In genomic region chr16:30892670-30893069, GRCh38 we compare ENCODE assay signal across 8 cellular contexts. TPM values are rescaled to one million over a fixed set of nuclear protein-coding genes. Genes with fewer than 3 reads are reported as not detected.
A peak's percentile ranks its signal among the peaks of the same experiment; 100 is the strongest.
DNase-seq lines count a peak whose midpoint lies in the region; ATAC-seq, FAIRE-seq and TF ChIP-seq lines count a peak whose summit lies in the region.

No MANE protein-coding gene starts in this region.

- FAIRE-seq in keratinocyte (lab: Jason Lieb, UNC), result no peak

- no peak for DNase-seq in activated T-cell treated with anti-CD3 and anti-CD28 coated beads, Interleukin-2, amount 50 U/mL, for 24 hours
- no peak for DNase-seq in activated T-cell treated with anti-CD3 and anti-CD28 coated beads, Interleukin-2, amount 50 U/mL, for 1 hour
- DNase-seq in keratinocyte (ENCODE audit: low read depth, low spot score) (no peak), substantia nigra (lab: John Stamatoyannopoulos, UW) (no peak), NCI-H2196 (lab: John Stamatoyannopoulos, UW; ENCODE audit: unreplicated experiment) (no peak)
- no peak for DNase-seq in stimulated activated CD4-positive, alpha-beta T cell treated with anti-CD3 and anti-CD28 coated beads, Interleukin-1b, Interleukin-23, amount 100 ng/mL, for 48 hours

- dilution Hi-C loops in keratinocyte (cut with MboI; ENCODE audit: extremely low pct_ligation_motif_present, low sequenced_read_pairs), result loop anchor here (25.0 kb wide), 1 partner anchor 105 kb away; the partner anchor contains the start of gene ZNF629

- H3K4me2 ChIP-seq in keratinocyte (ENCODE audit: control insufficient read depth, extremely low read depth, insufficient read depth, low read depth, low read length), result peak overlapping the region; percentile 83

- peaks cover 10% of the 10 kb centered on the region for H3K79me2 ChIP-seq in keratinocyte (ENCODE audit: control insufficient read depth, insufficient read depth, low read length)

- peak overlapping the region; percentile 75 for H3K27ac Mint-ChIP-seq in activated T-cell treated with anti-CD3 and anti-CD28 coated beads, Interleukin-2, amount 50 U/mL, for 24 hours
- peak overlapping the region; percentile 88 for H3K27ac Mint-ChIP-seq in activated naive CD8-positive, alpha-beta T cell

- peak overlapping the region; percentile 74 to 85 (median 80) for H3K4me3 ChIP-seq in keratinocyte (ENCODE audit: control insufficient read depth in 2 of 3, extremely low read depth in 1 of 3, insufficient read depth in 2 of 3, low read depth in 1 of 3, low read length in 3 of 3)

- peak overlapping the region; percentile 84 for H3K9ac ChIP-seq in keratinocyte (ENCODE audit: control insufficient read depth, extremely low read depth, insufficient read depth, low read length)

- no peak overlapping the region for H2AFZ ChIP-seq in keratinocyte (ENCODE audit: control insufficient read depth, low read length)

- no peaks in the 10 kb centered on the region for H4K20me1 ChIP-seq in keratinocyte (ENCODE audit: control insufficient read depth, extremely low read depth, insufficient read depth, low read length)

- H3K4me1 Mint-ChIP-seq in activated T-cell treated with anti-CD3 and anti-CD28 coated beads, Interleukin-2, amount 50 U/mL, for 24 hours (ENCODE audit: low read depth), result peaks cover 46% of the 10 kb centered on the region
- H3K4me1 Mint-ChIP-seq in activated naive CD8-positive, alpha-beta T cell (ENCODE audit: low read depth), result peaks cover 46% of the 10 kb centered on the region

- H3K4me1 ChIP-seq in keratinocyte (ENCODE audit: control insufficient read depth, extremely low read depth, insufficient read depth, low read length), result peaks cover 35% of the 10 kb centered on the region

- H3K9me3 Mint-ChIP-seq in activated T-cell treated with anti-CD3 and anti-CD28 coated beads, Interleukin-2, amount 50 U/mL, for 24 hours, result no peaks in the 10 kb centered on the region
- no peaks in the 10 kb centered on the region for H3K9me3 Mint-ChIP-seq in activated naive CD8-positive, alpha-beta T cell (ENCODE audit: low read depth)

- no peaks in the 10 kb centered on the region for H3K27me3 ChIP-seq in keratinocyte (ENCODE audit: control insufficient read depth, extremely low read depth, insufficient read depth, low read length)

- H3K27ac ChIP-seq in keratinocyte (ENCODE audit: control insufficient read depth, insufficient read depth, low read length) (no peak overlapping the region), substantia nigra (ENCODE audit: low read depth, low read length, poor library complexity, severe bottlenecking) (peak overlapping the region; percentile 87)

- H3K9me1 ChIP-seq in keratinocyte (ENCODE audit: control insufficient read depth, extremely low read depth, insufficient read depth, low read length), result peaks cover 2% of the 10 kb centered on the region

- no peaks in the 10 kb centered on the region for H3K9me3 ChIP-seq in keratinocyte (ENCODE audit: control insufficient read depth, low read depth, low read length)

- peaks cover 8 to 10% of the 10 kb centered on the region in 2 experiments for H3K36me3 ChIP-seq in keratinocyte (ENCODE audit: control insufficient read depth in 2 of 2, extremely low read depth in 1 of 2, insufficient read depth in 2 of 2, low read length in 2 of 2)

- no peaks in the 10 kb centered on the region for H3K27me3 Mint-ChIP-seq in activated T-cell treated with anti-CD3 and anti-CD28 coated beads, Interleukin-2, amount 50 U/mL, for 24 hours
- no peaks in the 10 kb centered on the region for H3K27me3 Mint-ChIP-seq in activated naive CD8-positive, alpha-beta T cell

- no peak for ATAC-seq in HG03378 (IDR thresholded peaks at IDR 0.05; ENCODE audit: unreplicated experiment)

- TF ChIP-seq CTCF in keratinocyte (optimal IDR thresholded peaks at IDR 0.05 in 1 of 3, IDR thresholded peaks at IDR 0.05 in 1 of 3, conservative IDR thresholded peaks at IDR 0.05 in 1 of 3; ENCODE audit: extremely low read depth in 1 of 3, insufficient read depth in 2 of 3, low read length in 3 of 3), result no peak

- H3K36me3 Mint-ChIP-seq in activated T-cell treated with anti-CD3 and anti-CD28 coated beads, Interleukin-2, amount 50 U/mL, for 24 hours (ENCODE audit: low read depth), result peaks cover 41% of the 10 kb centered on the region
- peaks cover 2% of the 10 kb centered on the region for H3K36me3 Mint-ChIP-seq in activated naive CD8-positive, alpha-beta T cell

- peak overlapping the region; percentile 83 for H3K4me3 Mint-ChIP-seq in activated T-cell treated with anti-CD3 and anti-CD28 coated beads, Interleukin-2, amount 50 U/mL, for 24 hours
- H3K4me3 Mint-ChIP-seq in activated naive CD8-positive, alpha-beta T cell, result peak overlapping the region; percentile 88

RNA-seq across cellular contexts. Expression of gene BCL7C, which starts 1.2 kb away (rescaled TPM):
- polyA plus RNA-seq in keratinocyte, result 18.5 to 22.4 TPM (median 19.2 TPM) in 3 replicates
- polyA plus RNA-seq in keratinocyte (2011; ENCODE audit: low read depth), result 8.7 TPM
- 13.6 and 19.0 TPM in 2 replicates for polyA plus RNA-seq in keratinocyte (2011; cell fraction: cytosol; rRNA removed)
- 5.0 and 7.4 TPM in 2 replicates for polyA plus RNA-seq in keratinocyte (2011; cell fraction: nucleus; rRNA removed)
- polyA plus RNA-seq in keratinocyte (2012; ENCODE audit: low replicate concordance), result 16.9 and 20.2 TPM in 2 replicates
- 4.5 to 7.5 TPM (median 5.8 TPM) in 3 replicates for polyA minus RNA-seq in keratinocyte
- 14.6 TPM for polyA minus RNA-seq in keratinocyte (2011; cell fraction: cytosol; rRNA and poly(A)+ RNA removed)
- polyA minus RNA-seq in keratinocyte (2011; cell fraction: nucleus; rRNA and poly(A)+ RNA removed), result 3.0 and 5.2 TPM in 2 replicates

RNA-seq across cellular contexts. Expression of gene CTF1, which starts 3.7 kb away (rescaled TPM):
- polyA plus RNA-seq in keratinocyte, result 2.1 to 3.2 TPM (median 2.6 TPM) in 3 replicates
- polyA plus RNA-seq in keratinocyte (2011; ENCODE audit: low read depth), result 0.27 TPM
- polyA plus RNA-seq in keratinocyte (2011; cell fraction: cytosol; rRNA removed), result 3.6 and 5.4 TPM in 2 replicates
- polyA plus RNA-seq in keratinocyte (2011; cell fraction: nucleus; rRNA removed), result 4.5 and 5.8 TPM in 2 replicates
- polyA plus RNA-seq in keratinocyte (2012; ENCODE audit: low replicate concordance), result 1.3 and 2.6 TPM in 2 replicates
- polyA minus RNA-seq in keratinocyte, result 2.7 to 4.2 TPM (median 2.7 TPM) in 3 replicates
- polyA minus RNA-seq in keratinocyte (2011; cell fraction: cytosol; rRNA and poly(A)+ RNA removed), result 2.7 TPM
- polyA minus RNA-seq in keratinocyte (2011; cell fraction: nucleus; rRNA and poly(A)+ RNA removed), result 0.53 and 1.6 TPM in 2 replicates

RNA-seq across cellular contexts. Expression of gene FBXL19, which starts 30.7 kb away (rescaled TPM):
- polyA plus RNA-seq in keratinocyte, result 9.6 to 15.0 TPM (median 10.2 TPM) in 3 replicates
- 2.2 TPM for polyA plus RNA-seq in keratinocyte (2011; ENCODE audit: low read depth)
- 5.7 and 16.5 TPM in 2 replicates for polyA plus RNA-seq in keratinocyte (2011; cell fraction: cytosol; rRNA removed)
- polyA plus RNA-seq in keratinocyte (2011; cell fraction: nucleus; rRNA removed), result 24.0 and 32.9 TPM in 2 replicates
- 8.3 and 25.1 TPM in 2 replicates for polyA plus RNA-seq in keratinocyte (2012; ENCODE audit: low replicate concordance)
- polyA minus RNA-seq in keratinocyte, result 8.6 to 28.7 TPM (median 11.7 TPM) in 3 replicates
- 46.2 TPM for polyA minus RNA-seq in keratinocyte (2011; cell fraction: cytosol; rRNA and poly(A)+ RNA removed)
- 18.1 and 25.4 TPM in 2 replicates for polyA minus RNA-seq in keratinocyte (2011; cell fraction: nucleus; rRNA and poly(A)+ RNA removed)

RNA-seq across cellular contexts. Expression of gene ORAI3, which starts 56.2 kb away (rescaled TPM):
- 8.1 to 12.7 TPM (median 10.8 TPM) in 3 replicates for polyA plus RNA-seq in keratinocyte
- polyA plus RNA-seq in keratinocyte (2011; ENCODE audit: low read depth), result 2.3 TPM
- polyA plus RNA-seq in keratinocyte (2011; cell fraction: cytosol; rRNA removed), result 10.3 and 13.2 TPM in 2 replicates
- polyA plus RNA-seq in keratinocyte (2011; cell fraction: nucleus; rRNA removed), result 16.6 and 23.6 TPM in 2 replicates
- polyA plus RNA-seq in keratinocyte (2012; ENCODE audit: low replicate concordance), result 8.0 and 11.6 TPM in 2 replicates
- polyA minus RNA-seq in keratinocyte, result 11.8 to 14.7 TPM (median 13.6 TPM) in 3 replicates
- polyA minus RNA-seq in keratinocyte (2011; cell fraction: cytosol; rRNA and poly(A)+ RNA removed), result 10.6 TPM
- polyA minus RNA-seq in keratinocyte (2011; cell fraction: nucleus; rRNA and poly(A)+ RNA removed), result 12.5 and 14.9 TPM in 2 replicates
